In the genomic region with DNA sequence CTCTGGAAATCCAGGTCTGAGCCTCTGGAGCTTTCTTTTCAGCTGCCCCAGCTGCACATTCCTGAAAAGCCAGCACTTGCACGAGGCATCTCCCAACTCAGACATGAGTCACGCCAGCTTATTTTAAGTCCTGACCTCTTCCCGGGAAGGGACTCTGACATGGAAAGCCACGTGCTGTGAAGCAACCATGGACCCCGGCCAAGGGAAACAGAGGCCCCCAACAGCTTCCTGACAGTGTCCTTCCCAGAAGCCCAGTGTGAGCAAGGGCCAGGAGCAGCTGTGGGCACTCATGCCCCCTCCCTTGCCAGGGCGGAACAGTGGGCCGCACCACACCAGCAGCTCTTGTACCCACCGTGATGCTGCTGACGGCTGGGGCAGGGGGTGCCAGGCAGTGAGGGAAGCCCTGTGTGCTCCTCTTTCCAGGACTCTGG, we compare ENCODE assay signal across 9 cellular contexts.
DNase-seq lines count a peak whose midpoint lies in the region; ATAC-seq, FAIRE-seq and TF ChIP-seq lines count a peak whose summit lies in the region.
"Had no signal": no experiment of that assay in that cellular context is flagged by ENCODE, and none has a peak within 500 bp of the region (broad histone marks: within the 10 kb centered on the region; RNA-seq: fewer than 3 reads in every experiment).

No MANE protein-coding gene starts in this region.

- no peak overlapping the region for H2BK15ac ChIP-seq in H1 (ENCODE audit: low read length)

- no peaks in the 10 kb centered on the region; a peak in 1 of 7 replicates for H3K4me1 ChIP-seq in H1 (replicated peaks in 1 of 4; ENCODE audit: control insufficient read depth in 3 of 4, insufficient read depth in 4 of 4, low read length in 3 of 4)
- no peaks in the 10 kb centered on the region for H3K4me1 ChIP-seq in left lung
- H3K4me1 ChIP-seq in subcutaneous abdominal adipose tissue (ENCODE audit: control insufficient read depth in 5 of 5, insufficient read depth in 5 of 5, low read length in 5 of 5) = peaks cover 2 to 18% (median 15%) of the 10 kb centered on the region in 5 donors
- no peaks in the 10 kb centered on the region for H3K4me1 ChIP-seq in CD8-positive, alpha-beta T cell (ENCODE audit: insufficient read depth, low read length)

- no peaks in the 10 kb centered on the region for H3K79me2 ChIP-seq in H1 (ENCODE audit: control insufficient read depth in 1 of 2, insufficient read depth in 2 of 2, low read length in 2 of 2)

- WGBS in H1 (ENCODE audit: extremely low coverage in 1 of 2, insufficient coverage in 1 of 2, insufficient read length in 1 of 2, insufficient replicate concordance in 2 of 2, low coverage in 1 of 2, low lambda C conversion rate in 2 of 2, missing lambda C conversion rate in 1 of 2), 2 experiments = 87% methylated on average over 9 of the region's 9 CpGs; no CpG with 5 or more reads in 1 of the 2 experiments

- no peaks in the 10 kb centered on the region for H3K27me3 Mint-ChIP-seq in CD8-positive, alpha-beta T cell (ENCODE audit: low read depth)

- POLR2A ChIA-PET in H1 (lab: Charles Lee; ENCODE audit: partially characterized antibody) = no interaction called here
- POLR2A ChIA-PET in CD8-positive, alpha-beta T cell (lab: Charles Lee) = no interaction called here

- H3K79me1 ChIP-seq in H1 (ENCODE audit: low read depth, low read length) = no peaks in the 10 kb centered on the region

- no peak overlapping the region for H3K27ac Mint-ChIP-seq in CD8-positive, alpha-beta T cell

- intact Hi-C loops in left lung (cut with DNase I) = no loop called here
- intact Hi-C loops in CD8-positive, alpha-beta T cell (cut with DNase I, micrococcal nuclease) = no loop called here

- H3K23ac ChIP-seq in H1 (ENCODE audit: insufficient read length) = no peak overlapping the region

- CTCF ChIA-PET in H1 (lab: Charles Lee; ENCODE audit: partially characterized antibody) = interaction anchor here (0.5 to 3.4 kb wide), 7 partner anchors 11 to 65 kb away, joined by 3 to 15 read pairs (median 4); no protein-coding TSS in a partner anchor
- CTCF ChIA-PET in CD8-positive, alpha-beta T cell (lab: Charles Lee) = no interaction called here

- no peak overlapping the region for H3K56ac ChIP-seq in H1 (replicated peaks; ENCODE audit: insufficient read length, low read depth, low read length)

- TF ChIP-seq CTCF in H1 (IDR thresholded peaks at IDR 0.05; ENCODE audit: control extremely low read depth in 1 of 3, insufficient read depth in 1 of 3, low read depth in 1 of 3, low read length in 3 of 3) (no peak), left lung (IDR thresholded peaks at IDR 0.05) (no peak)
- TF ChIP-seq CTCF in CD8-positive, alpha-beta T cell (IDR thresholded peaks at IDR 0.05) = no peak

- H2BK12ac ChIP-seq in H1 (ENCODE audit: low read depth, low read length) = no peak overlapping the region

- H4K5ac ChIP-seq in H1 (ENCODE audit: insufficient read length, low read depth, low read length) = no peak overlapping the region

- H3K27ac ChIP-seq in H1 (ENCODE audit: low read depth, low read length) = no peak overlapping the region
- H3K27ac ChIP-seq in left lung = no peak overlapping the region
- peak overlapping the region; percentile 18 for H3K27ac ChIP-seq in subcutaneous abdominal adipose tissue (ENCODE audit: low read depth, low read length)
- no peak overlapping the region for H3K27ac ChIP-seq in CD8-positive, alpha-beta T cell (ENCODE audit: low read depth, low read length)

- ATAC-seq in left lung = peak; percentile 80
- no peak for ATAC-seq in CD8-positive, alpha-beta T cell

- TF ChIP-seq RAD21 in H1 (IDR thresholded peaks at IDR 0.05 in 1 of 2, conservative IDR thresholded peaks at IDR 0.05 in 1 of 2; ENCODE audit: low read depth in 2 of 2, low read length in 2 of 2) = no peak

- H2AK5ac ChIP-seq in H1 (ENCODE audit: low read depth, low read length) = no peak overlapping the region

- H3K4me3 Mint-ChIP-seq in CD8-positive, alpha-beta T cell = no peak overlapping the region

- no peaks in the 10 kb centered on the region for H3K36me3 ChIP-seq in H1 (ENCODE audit: control insufficient read depth in 2 of 4, insufficient read depth in 4 of 4, low read length in 3 of 4)
- H3K36me3 ChIP-seq in left lung = no peaks in the 10 kb centered on the region
- H3K36me3 ChIP-seq in subcutaneous abdominal adipose tissue (ENCODE audit: control insufficient read depth in 5 of 5, insufficient read depth in 5 of 5, low read length in 5 of 5) = no peaks in the 10 kb centered on the region
- no peaks in the 10 kb centered on the region for H3K36me3 ChIP-seq in CD8-positive, alpha-beta T cell (ENCODE audit: insufficient read depth, low read length)

- FAIRE-seq in H1 (lab: Jason Lieb, UNC) = no peak
- FAIRE-seq: GM12892 had no signal

- no peak overlapping the region for H2BK5ac ChIP-seq in H1 (ENCODE audit: low read depth, low read length)

- no peaks in the 10 kb centered on the region for H4K20me1 ChIP-seq in H1 (replicated peaks in 1 of 2; ENCODE audit: control insufficient read depth in 1 of 2, insufficient read depth in 2 of 2, low read length in 2 of 2)

- no peak overlapping the region for H3K4me2 ChIP-seq in H1 (ENCODE audit: insufficient read depth in 1 of 2, low read depth in 2 of 2, low read length in 2 of 2)

- no peak overlapping the region for H3K4me3 ChIP-seq in H1 (ENCODE audit: extremely low read depth in 1 of 4, insufficient read depth in 2 of 4, low read depth in 3 of 4, low read length in 4 of 4)
- H3K4me3 ChIP-seq in left lung = no peak overlapping the region
- H3K4me3 ChIP-seq in subcutaneous abdominal adipose tissue (ENCODE audit: low read depth in 1 of 5, low read length in 5 of 5) = no peak overlapping the region
- H3K4me3 ChIP-seq in CD8-positive, alpha-beta T cell (ENCODE audit: low read depth, low read length) = no peak overlapping the region

- H3K9me3 Mint-ChIP-seq in CD8-positive, alpha-beta T cell = no peaks in the 10 kb centered on the region

- H3K18ac ChIP-seq in H1 (ENCODE audit: extremely low read depth, low read length) = no peak overlapping the region

- no peak overlapping the region for H3K4ac ChIP-seq in H1 (replicated peaks; ENCODE audit: insufficient read length, low read depth, low read length)

- no peak overlapping the region for H2BK120ac ChIP-seq in H1 (replicated peaks; ENCODE audit: low read depth, low read length)

- H4K91ac ChIP-seq in H1 (replicated peaks; ENCODE audit: insufficient read length, low read length) = no peak overlapping the region

- H2BK20ac ChIP-seq in H1 (ENCODE audit: low read length) = no peak overlapping the region

- TF ChIP-seq POLR2A in H1 (IDR thresholded peaks at IDR 0.05; ENCODE audit: control extremely low read depth in 1 of 2, low read depth in 2 of 2, low read length in 2 of 2) = no peak

- no peaks in the 10 kb centered on the region; a peak in 1 of 7 replicates for H3K27me3 ChIP-seq in H1 (replicated peaks in 1 of 4; ENCODE audit: control insufficient read depth in 3 of 4, extremely low read depth in 1 of 4, insufficient read depth in 3 of 4, low read length in 3 of 4)
- no peaks in the 10 kb centered on the region for H3K27me3 ChIP-seq in left lung
- peaks cover 0 to 5% (median 0%) of the 10 kb centered on the region in 5 donors for H3K27me3 ChIP-seq in subcutaneous abdominal adipose tissue (ENCODE audit: control insufficient read depth in 5 of 5, insufficient read depth in 4 of 5, low read length in 5 of 5)
- H3K27me3 ChIP-seq in CD8-positive, alpha-beta T cell (ENCODE audit: insufficient read depth, low read length) = no peaks in the 10 kb centered on the region

- no peak for TF ChIP-seq EP300 in H1 (IDR thresholded peaks at IDR 0.05; ENCODE audit: borderline replicate concordance in 1 of 2, low read depth in 2 of 2, low read length in 2 of 2)

- DNase-seq in LHCN-M2 (ENCODE audit: low read depth) (peak; percentile 95), H1 (ENCODE audit: low read depth in 1 of 2, low spot score in 2 of 2) (no peak), left lung (peak; percentile 57 to 75), cerebellar nuclear complex (lab: John Stamatoyannopoulos, UW) (no peak)
- DNase-seq in activated CD4-positive, alpha-beta T cell treated with anti-CD3 and anti-CD28 coated beads, Interleukin-2, amount 50 U/mL, for 4 hours = no peak
- no peak for DNase-seq in CD8-positive, alpha-beta T cell
- no peak for DNase-seq in activated CD4-positive, alpha-beta T cell treated with anti-CD3 and anti-CD28 coated beads, Interleukin-2, amount 50 U/mL, for 48 hours

- H4K8ac ChIP-seq in H1 (ENCODE audit: extremely low read depth, insufficient read depth, low read length) = no peak overlapping the region; the same call in 1 of the 2 replicates

- H3K36me3 Mint-ChIP-seq in CD8-positive, alpha-beta T cell = no peaks in the 10 kb centered on the region

- no peaks in the 10 kb centered on the region for H3K23me2 ChIP-seq in H1 (ENCODE audit: low read depth, low read length)

- H3K14ac ChIP-seq in H1 (ENCODE audit: insufficient read length) = no peak overlapping the region

- H3K9ac ChIP-seq in H1 (replicated peaks in 1 of 4; ENCODE audit: extremely low read depth in 1 of 4, low read depth in 3 of 4, low read length in 3 of 4) = no peak overlapping the region
- H3K9ac ChIP-seq in subcutaneous abdominal adipose tissue (ENCODE audit: low read length in 5 of 5) = no peak overlapping the region

- peak overlapping the region; percentile 39; the same call in 1 of the 2 replicates for H2AFZ ChIP-seq in H1 (ENCODE audit: low read length)

- H3K9me3 ChIP-seq in H1 (ENCODE audit: insufficient read depth in 2 of 2, low read depth in 1 of 2, low read length in 1 of 2) (no peaks in the 10 kb centered on the region), left lung (no peaks in the 10 kb centered on the region), subcutaneous abdominal adipose tissue (ENCODE audit: control insufficient read depth in 5 of 5, low read length in 5 of 5) (no peaks in the 10 kb centered on the region)
- H3K9me3 ChIP-seq in CD8-positive, alpha-beta T cell (ENCODE audit: low read length) = no peaks in the 10 kb centered on the region

- H3K4me1 Mint-ChIP-seq in CD8-positive, alpha-beta T cell (ENCODE audit: low read depth) = no peaks in the 10 kb centered on the region

TF ChIP-seq in H1, 55 proteins besides CTCF, POLR2A, EP300 and RAD21:
- TF ChIP-seq KDM5A (IDR thresholded peaks at IDR 0.05; ENCODE audit: low read length) (no peak), HDAC2 (IDR thresholded peaks at IDR 0.05; ENCODE audit: borderline replicate concordance in 1 of 2, low read depth in 2 of 2, low read length in 2 of 2) (no peak), CREB1 (IDR thresholded peaks at IDR 0.05) (no peak), EGR1 (IDR thresholded peaks at IDR 0.05; ENCODE audit: borderline replicate concordance, low read depth, low read length) (no peak)

Comparison
In these comparisons a context has a peak if more than half of its experiments do, and no peak if none do; other contexts are left out.
1. DNase-seq: peak in LHCN-M2 (single experiment) and left lung (2 of 2); none in H1 (0 of 2), activated CD4-positive, alpha-beta T cell treated with anti-CD3 and anti-CD28 coated beads, Interleukin-2, amount 50 U/mL, for 4 hours (0 of 2), CD8-positive, alpha-beta T cell (0 of 7), cerebellar nuclear complex (0 of 2) and activated CD4-positive, alpha-beta T cell treated with anti-CD3 and anti-CD28 coated beads, Interleukin-2, amount 50 U/mL, for 48 hours (0 of 2).